In genomic region chr6:106253194-106253593, GRCh38 we compare ENCODE assay signal across 17 cellular contexts.
DNase-seq lines count a peak whose midpoint lies in the region; ATAC-seq, FAIRE-seq and TF ChIP-seq lines count a peak whose summit lies in the region.
"Had no signal": no experiment of that assay in that cellular context is flagged by ENCODE, and none has a peak within 500 bp of the region (broad histone marks: within the 10 kb centered on the region; RNA-seq: fewer than 3 reads in every experiment).

No MANE protein-coding gene starts in this region.

- H3K27me3 Mint-ChIP-seq in progenitor cell of endocrine pancreas, result no peaks in the 10 kb centered on the region
- H3K27me3 Mint-ChIP-seq: activated CD4-positive, alpha-beta T cell treated with anti-CD3 and anti-CD28 coated beads for 36 hours; IgD-negative memory B cell had no signal

- no peak overlapping the region for H3K4me3 Mint-ChIP-seq in progenitor cell of endocrine pancreas (ENCODE audit: low read depth)
- H3K4me3 Mint-ChIP-seq: activated CD4-positive, alpha-beta T cell treated with anti-CD3 and anti-CD28 coated beads for 36 hours; IgD-negative memory B cell had no signal

- FAIRE-seq in RCC 7860 (lab: Jason Lieb, UNC), result peak; percentile 97
- FAIRE-seq: D721Med had no signal

- no peaks in the 10 kb centered on the region for H3K9me3 Mint-ChIP-seq in progenitor cell of endocrine pancreas (ENCODE audit: low read depth)
- no peaks in the 10 kb centered on the region for H3K9me3 Mint-ChIP-seq in activated naive CD4-positive, alpha-beta T cell treated with anti-CD3 and anti-CD28 coated beads, Interleukin-2, amount 50 U/mL, for 72 hours
- H3K9me3 Mint-ChIP-seq: IgD-negative memory B cell had no signal

- H3K4me1 Mint-ChIP-seq in progenitor cell of endocrine pancreas (ENCODE audit: low read depth), result peaks cover 8% of the 10 kb centered on the region

- DNase-seq in GM04504 (ENCODE audit: low read depth) (peak; percentile 84), RCC 7860 (ENCODE audit: low spot score) (peak; percentile 83), epithelial cell of prostate (ENCODE audit: low read depth, low spot score) (peak; percentile 33), progenitor cell of endocrine pancreas (ENCODE audit: low spot score, unreplicated experiment) (no peak), NCI-H146 treated with DMSO at 0.1 percent for 48 hours (lab: John Stamatoyannopoulos, UW; ENCODE audit: unreplicated experiment) (no peak)
- no peak for DNase-seq in activated CD4-positive, alpha-beta T cell treated with anti-CD3 and anti-CD28 coated beads, Interleukin-2, amount 50 U/mL, for 48 hours
- DNase-seq in activated naive CD4-positive, alpha-beta T cell treated with anti-CD3 and anti-CD28 coated beads, Interleukin-2, amount 50 U/mL, for 72 hours (ENCODE audit: low spot score in 2 of 2), result no peak
- DNase-seq: activated CD4-positive, alpha-beta T cell treated with anti-CD3 and anti-CD28 coated beads for 36 hours; central memory CD4-positive, alpha-beta T cell; foreskin melanocyte; H7; left colon; NCI-H1694; tibial artery had no signal

- peak overlapping the region; percentile 34 for H3K27ac ChIP-seq in epithelial cell of prostate
- H3K27ac ChIP-seq: tibial artery had no signal

- ATAC-seq in HG03342 (IDR thresholded peaks at IDR 0.05; ENCODE audit: unreplicated experiment), result no peak
- no peak for ATAC-seq in activated naive CD4-positive, alpha-beta T cell treated with anti-CD3 and anti-CD28 coated beads, Interleukin-2, amount 50 U/mL, for 72 hours
- ATAC-seq: left colon had no signal

- TF ChIP-seq CTCF in progenitor cell of endocrine pancreas (IDR thresholded peaks at IDR 0.05; ENCODE audit: unreplicated experiment), result no peak

- peak overlapping the region; percentile 33 for H3K27ac Mint-ChIP-seq in progenitor cell of endocrine pancreas
- H3K27ac Mint-ChIP-seq in activated naive CD4-positive, alpha-beta T cell treated with anti-CD3 and anti-CD28 coated beads, Interleukin-2, amount 50 U/mL, for 72 hours, result no peak overlapping the region
- H3K27ac Mint-ChIP-seq: activated CD4-positive, alpha-beta T cell treated with anti-CD3 and anti-CD28 coated beads for 36 hours; IgD-negative memory B cell had no signal

- peaks cover 1% of the 10 kb centered on the region for H3K36me3 Mint-ChIP-seq in progenitor cell of endocrine pancreas (ENCODE audit: insufficient read depth)
- peaks cover 0 to 4% of the 10 kb centered on the region in 2 donors for H3K36me3 Mint-ChIP-seq in activated naive CD4-positive, alpha-beta T cell treated with anti-CD3 and anti-CD28 coated beads, Interleukin-2, amount 50 U/mL, for 72 hours

Comparison
In these comparisons a context has a peak if more than half of its experiments do, and no peak if none do; other contexts are left out.
1. DNase-seq: peak in GM04504 (single experiment), RCC 7860 (single experiment) and epithelial cell of prostate (single experiment); none in progenitor cell of endocrine pancreas (single experiment), NCI-H146 treated with DMSO at 0.1 percent for 48 hours (single experiment), activated CD4-positive, alpha-beta T cell treated with anti-CD3 and anti-CD28 coated beads, Interleukin-2, amount 50 U/mL, for 48 hours (0 of 2) and activated naive CD4-positive, alpha-beta T cell treated with anti-CD3 and anti-CD28 coated beads, Interleukin-2, amount 50 U/mL, for 72 hours (0 of 2).